18 cellular contexts compared by ENCODE assay signal in the genomic region with DNA sequence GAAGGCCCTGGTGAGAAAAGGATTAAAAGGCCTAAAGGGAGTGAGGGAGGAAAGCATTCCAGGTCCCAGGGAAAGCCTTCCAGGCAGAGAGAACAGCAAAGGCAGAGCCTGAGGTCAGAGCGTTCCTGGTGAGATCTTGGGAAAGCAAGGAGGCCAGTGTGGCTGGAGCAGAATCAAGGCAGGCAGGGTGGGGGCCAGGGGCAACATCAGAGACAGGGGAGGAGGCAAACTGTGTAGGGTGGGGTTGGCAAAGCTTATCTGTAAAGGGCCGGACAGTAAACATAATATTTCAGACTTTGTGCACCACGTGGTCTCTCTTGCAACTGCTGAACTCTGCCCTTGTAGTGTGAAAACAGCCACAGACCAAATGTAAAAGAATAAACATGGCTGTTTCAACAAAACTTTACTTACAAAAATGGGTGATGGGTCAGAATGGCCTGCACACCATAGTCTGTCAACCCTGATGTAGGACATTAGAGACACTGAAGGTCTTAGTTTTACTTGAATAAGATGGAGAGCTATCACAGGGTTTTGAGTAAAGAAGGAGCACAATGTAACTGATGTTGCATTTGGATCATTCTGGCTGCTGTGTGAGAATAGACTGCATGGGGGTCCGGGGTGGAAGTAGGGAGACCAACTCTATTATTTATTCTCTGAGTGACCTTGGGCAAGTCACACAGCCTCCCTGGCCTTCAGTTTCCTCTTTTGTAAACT. TPM values are rescaled to one million over a fixed set of nuclear protein-coding genes. Genes with fewer than 3 reads are reported as not detected.
DNase-seq lines count a peak whose midpoint lies in the region; TF ChIP-seq lines count a peak whose summit lies in the region.
"Had no signal": no experiment of that assay in that cellular context is flagged by ENCODE, and none has a peak within 500 bp of the region (broad histone marks: within the 10 kb centered on the region; RNA-seq: fewer than 3 reads in every experiment).

No MANE protein-coding gene starts in this region.

- no peak overlapping the region for H3K4me3 ChIP-seq in AG10803 (ENCODE audit: low read length)
- no peak overlapping the region for H3K4me3 ChIP-seq in OCI-LY7 (ENCODE audit: low read depth, low read length, poor library complexity, severe bottlenecking)
- no peak overlapping the region for H3K4me3 ChIP-seq in fibroblast of the aortic adventitia (ENCODE audit: low read depth, low read length)
- no peak overlapping the region for H3K4me3 ChIP-seq in muscle layer of duodenum (ENCODE audit: low read depth in 1 of 2, low read length in 2 of 2)
- no peak overlapping the region for H3K4me3 ChIP-seq in ascending aorta
- H3K4me3 ChIP-seq: GM23338, heart right ventricle, MG63 had no signal

- intact Hi-C loops in OCI-LY7 (cut with micrococcal nuclease; ENCODE audit: unreplicated experiment) (loop anchor here (5.0 kb wide), 1 partner anchor 171 kb away; no protein-coding TSS in a partner anchor), ascending aorta (cut with DNase I) (loop anchor here (10.0 kb wide), 2 partner anchors 169 to 359 kb away; no protein-coding TSS in a partner anchor)

- H3K27ac ChIP-seq in OCI-LY7 (ENCODE audit: low read depth, low read length, poor library complexity, severe bottlenecking) (no peak overlapping the region), muscle layer of duodenum (ENCODE audit: low read length) (peak overlapping the region; percentile 32), ascending aorta (no peak overlapping the region)

- in situ Hi-C loops in ACHN (cut with HindIII; ENCODE audit: low pct_ligation_motif_present, low pct_unique_long_range_greater_than_20kb, low sequenced_read_pairs), result no loop called here

- no peak overlapping the region for H3K4me2 ChIP-seq in OCI-LY7 (ENCODE audit: low read length)
- H3K4me2 ChIP-seq: GM23338 had no signal

- H3K4me1 ChIP-seq in OCI-LY7 (ENCODE audit: insufficient read depth, low read length, poor library complexity, severe bottlenecking) (peaks cover 3% of the 10 kb centered on the region), muscle layer of duodenum (ENCODE audit: control insufficient read depth in 1 of 2, insufficient read depth in 2 of 2, low read length in 2 of 2) (peaks cover 5 to 7% of the 10 kb centered on the region in 2 donors), ascending aorta (no peaks in the 10 kb centered on the region)

- H3K27me3 ChIP-seq in muscle layer of duodenum (ENCODE audit: low read depth, low read length), result no peaks in the 10 kb centered on the region
- no peaks in the 10 kb centered on the region for H3K27me3 ChIP-seq in ascending aorta
- H3K27me3 ChIP-seq: MG63 had no signal

- peak overlapping the region; percentile 6; the same call in 1 of the 2 replicates for H2AFZ ChIP-seq in OCI-LY7 (ENCODE audit: low read length)

- H3K79me2 ChIP-seq in OCI-LY7 (ENCODE audit: insufficient read depth, low read depth, low read length), result no peaks in the 10 kb centered on the region

- BruUV-seq in OCI-LY7 (replicated peaks; lab: Mats Ljungman, UMichigan), result no TSS peak

- CTCF ChIA-PET in OCI-LY7 (lab: Charles Lee; ENCODE audit: unreplicated experiment), result interaction anchor here (0.6 kb wide), 1 partner anchor 488 kb away, joined by 4 read pairs; no protein-coding TSS in a partner anchor

- H3K36me3 ChIP-seq in OCI-LY7 (ENCODE audit: insufficient read depth, low read length), result no peaks in the 10 kb centered on the region
- H3K36me3 ChIP-seq in muscle layer of duodenum (ENCODE audit: control insufficient read depth in 1 of 2, insufficient read depth in 2 of 2, low read length in 2 of 2), result no peaks in the 10 kb centered on the region
- H3K36me3 ChIP-seq in ascending aorta, result no peaks in the 10 kb centered on the region
- H3K36me3 ChIP-seq: heart right ventricle, MG63 had no signal

- H3K9me3 ChIP-seq in OCI-LY7 (ENCODE audit: low read length) (no peaks in the 10 kb centered on the region), muscle layer of duodenum (ENCODE audit: control insufficient read depth in 1 of 2, low read length in 2 of 2) (no peaks in the 10 kb centered on the region), ascending aorta (no peaks in the 10 kb centered on the region)
- H3K9me3 ChIP-seq: MG63 had no signal

- H3K9me2 ChIP-seq in OCI-LY7 (ENCODE audit: insufficient read depth, low read length), result no peaks in the 10 kb centered on the region

- TF ChIP-seq CTCF in AG10803 (conservative IDR thresholded peaks at IDR 0.05; ENCODE audit: low read length), result no peak
- no peak for TF ChIP-seq CTCF in OCI-LY7 (conservative IDR thresholded peaks at IDR 0.05; ENCODE audit: low read length)
- TF ChIP-seq CTCF in fibroblast of the aortic adventitia (IDR thresholded peaks at IDR 0.05; ENCODE audit: insufficient read depth, low read length), result no peak
- TF ChIP-seq CTCF in ascending aorta (IDR thresholded peaks at IDR 0.05), result no peak

- peak; percentile 32 for DNase-seq in AG10803 (ENCODE audit: low read depth)
- no peak for DNase-seq in OCI-LY7 (ENCODE audit: low spot score)
- peak; percentile 85 for DNase-seq in fibroblast of the aortic adventitia (ENCODE audit: low read depth)
- DNase-seq in ascending aorta (ENCODE audit: low spot score in 2 of 2), result no peak
- no peak for DNase-seq in ACHN
- DNase-seq in NOMO-1 treated with dmso at 0.1 percent for 144 hours (lab: John Stamatoyannopoulos, UW; ENCODE audit: unreplicated experiment), result no peak
- no peak for DNase-seq in NCI-H2081 (lab: John Stamatoyannopoulos, UW)
- DNase-seq: activated CD4-positive, alpha-beta T cell treated with anti-CD3 and anti-CD28 coated beads for 48 hours; effector CD8-positive, alpha-beta T cell; heart right ventricle; MG63; nucleus accumbens; PC-3 had no signal

- POLR2A ChIA-PET in OCI-LY7 (lab: Charles Lee), result no interaction called here

- no peaks in the 10 kb centered on the region for H4K20me1 ChIP-seq in OCI-LY7 (ENCODE audit: insufficient read depth, low read length)

RNA-seq across cellular contexts. Expression of a gene that starts 13.2 kb away (rescaled TPM):
- total RNA-seq in OCI-LY7 (2014; rRNA removed; shearing (Covaris generic)), result 14.3 and 19.9 TPM in 2 replicates
- total RNA-seq in OCI-LY7 (2022), result 24.7 and 26.6 TPM in 2 replicates
- total RNA-seq in fibroblast of the aortic adventitia (ENCODE audit: low replicate concordance), result 7.5 and 14.7 TPM in 2 replicates
- total RNA-seq in ascending aorta, result 24.8 TPM

RNA-seq across cellular contexts. Expression of a gene that starts 37.0 kb away (rescaled TPM):
- total RNA-seq in OCI-LY7 (2014; rRNA removed; shearing (Covaris generic)), result 51.4 and 67.3 TPM in 2 replicates
- total RNA-seq in OCI-LY7 (2022) (44.6 and 46.7 TPM in 2 replicates), fibroblast of the aortic adventitia (ENCODE audit: low replicate concordance) (49.9 and 66.6 TPM in 2 replicates), ascending aorta (28.9 TPM)

RNA-seq across cellular contexts. Expression of a gene that starts 41.0 kb away (rescaled TPM):
- total RNA-seq in OCI-LY7 (2014; rRNA removed; shearing (Covaris generic)), result not detected in 2 replicates
- total RNA-seq in OCI-LY7 (2022), result not detected in 2 replicates
- total RNA-seq in fibroblast of the aortic adventitia (ENCODE audit: low replicate concordance), result 0.41 and 3.8 TPM in 2 replicates
- not detected for total RNA-seq in ascending aorta
- total RNA-seq: astrocyte, B cell, GM23338, urinary bladder had no signal

RNA-seq across cellular contexts. Expression of a gene that starts 54.9 kb away (rescaled TPM):
- 93.0 and 98.3 TPM in 2 replicates for total RNA-seq in OCI-LY7 (2014; rRNA removed; shearing (Covaris generic))
- total RNA-seq in OCI-LY7 (2022) (72.4 and 87.3 TPM in 2 replicates), fibroblast of the aortic adventitia (ENCODE audit: low replicate concordance) (3.8 and 24.2 TPM in 2 replicates), ascending aorta (10.9 TPM)

Comparison
In these comparisons a context has a peak if more than half of its experiments do, and no peak if none do; other contexts are left out.
1. DNase-seq: peak in AG10803 (single experiment) and fibroblast of the aortic adventitia (single experiment); none in OCI-LY7 (single experiment), ascending aorta (0 of 2), ACHN (single experiment), NOMO-1 treated with dmso at 0.1 percent for 144 hours (single experiment) and NCI-H2081 (0 of 2).